In genomic region chr17:55620023-55620422, GRCh38 we compare ENCODE assay signal across 33 cellular contexts.
"Had no signal": no experiment of that assay in that cellular context is flagged by ENCODE, and none has a peak within 500 bp of the region (broad histone marks: within the 10 kb centered on the region; RNA-seq: fewer than 3 reads in every experiment).

No MANE protein-coding gene starts in this region.

- H3K36me3 ChIP-seq: ascending aorta, breast epithelium, cardiac muscle cell, colonic mucosa, esophagus muscularis mucosa, gastrocnemius medialis had no signal

- H3K9me3 ChIP-seq: ascending aorta, breast epithelium, colonic mucosa, esophagus muscularis mucosa, gastrocnemius medialis had no signal

- H3K4me3 Mint-ChIP-seq: activated CD4-positive, alpha-beta memory T cell treated with anti-CD3 and anti-CD28 coated beads for 36 hours; activated CD4-positive, alpha-beta T cell treated with anti-CD3 and anti-CD28 coated beads for 36 hours; activated CD4-positive, alpha-beta T cell treated with anti-CD3 and anti-CD28 coated beads, Interleukin-2, amount 10 ng/mL, durations not matched to agents 24 days and 14 days; activated CD8-positive, alpha-beta memory T cell treated with anti-CD3 and anti-CD28 coated beads, Interleukin-2, amount 10 ng/mL, durations not matched to agents 7 days and 5 days; activated CD8-positive, alpha-beta T cell treated with anti-CD3 and anti-CD28 coated beads, Interleukin-2, amount 10 ng/mL, durations not matched to agents 7 days and 5 days; activated naive CD4-positive, alpha-beta T cell treated with anti-CD3 and anti-CD28 coated beads, Interleukin-2, amount 10 ng/mL, durations not matched to agents 7 days and 5 days; activated naive CD8-positive, alpha-beta T cell treated with anti-CD3 and anti-CD28 coated beads, Interleukin-2, amount 10 ng/mL, durations not matched to agents 7 days and 5 days; activated T-helper 1 cell treated with anti-CD3 and anti-CD28 coated beads, Interleukin-12 subunit alpha, Interleukin-12 subunit beta, Interleukin-2, Interleukin-4 antibody, amounts not matched to agents 30 ng/mL and 10 ng/mL and 1 ng/mL, durations not matched to agents 14 hours and 24 hours and 36 hours; brain; T-cell; T-helper 1 cell treated with Interleukin-12 subunit alpha and Interleukin-12 subunit beta and Interleukin-4 antibody, amounts not matched to agents 30 μg/mL and 1 μg/mL, for 36 hours; T-helper 2 cell treated with Interferon-gamma antibody and Interleukin-4, amounts not matched to agents 5 μg/mL and 100 μg/mL, for 36 hours had no signal

- H3K9me3 Mint-ChIP-seq: activated CD4-positive, alpha-beta memory T cell treated with anti-CD3 and anti-CD28 coated beads for 36 hours; activated CD4-positive, alpha-beta T cell treated with anti-CD3 and anti-CD28 coated beads, Interleukin-2, amount 10 ng/mL, durations not matched to agents 24 days and 14 days; activated naive CD4-positive, alpha-beta T cell treated with anti-CD3 and anti-CD28 coated beads, Interleukin-2, amount 10 ng/mL, durations not matched to agents 7 days and 5 days; activated naive CD4-positive, alpha-beta T cell treated with anti-CD3 and anti-CD28 coated beads, Interleukin-2, amount 50 U/mL, for 72 hours; activated naive CD8-positive, alpha-beta T cell treated with anti-CD3 and anti-CD28 coated beads, Interleukin-2, amount 10 ng/mL, durations not matched to agents 7 days and 5 days; activated T-helper 1 cell treated with anti-CD3 and anti-CD28 coated beads, Interleukin-12 subunit alpha, Interleukin-12 subunit beta, Interleukin-2, Interleukin-4 antibody, amounts not matched to agents 30 ng/mL and 10 ng/mL and 1 ng/mL, durations not matched to agents 14 hours and 24 hours and 36 hours; activated T-helper 2 cell treated with anti-CD3 and anti-CD28 coated beads, Interferon-gamma antibody, Interleukin-2, Interleukin-4, amounts not matched to agents 10 μg/mL and 5 μg/mL and 100 μg/mL, durations not matched to agents 14 hours and 24 hours and 36 hours; brain; T-cell; T-helper 1 cell treated with Interleukin-12 subunit alpha and Interleukin-12 subunit beta and Interleukin-4 antibody, amounts not matched to agents 30 μg/mL and 1 μg/mL, for 36 hours; T-helper 2 cell treated with Interferon-gamma antibody and Interleukin-4, amounts not matched to agents 5 μg/mL and 100 μg/mL, for 36 hours had no signal

- H3K36me3 Mint-ChIP-seq: activated CD4-positive, alpha-beta memory T cell treated with anti-CD3 and anti-CD28 coated beads for 36 hours; activated CD8-positive, alpha-beta memory T cell treated with anti-CD3 and anti-CD28 coated beads, Interleukin-2, amount 10 ng/mL, durations not matched to agents 7 days and 5 days; activated naive CD4-positive, alpha-beta T cell treated with anti-CD3 and anti-CD28 coated beads, Interleukin-2, amount 10 ng/mL, durations not matched to agents 7 days and 5 days; activated naive CD4-positive, alpha-beta T cell treated with anti-CD3 and anti-CD28 coated beads, Interleukin-2, amount 50 U/mL, for 72 hours; activated naive CD8-positive, alpha-beta T cell treated with anti-CD3 and anti-CD28 coated beads, Interleukin-2, amount 10 ng/mL, durations not matched to agents 7 days and 5 days; brain; T-cell had no signal

- H3K4me1 Mint-ChIP-seq: activated naive CD8-positive, alpha-beta T cell treated with anti-CD3 and anti-CD28 coated beads, Interleukin-2, amount 10 ng/mL, durations not matched to agents 7 days and 5 days; brain; T-cell had no signal

- H3K27ac ChIP-seq: ascending aorta, breast epithelium, cardiac muscle cell, colonic mucosa, esophagus muscularis mucosa, foreskin keratinocyte, gastrocnemius medialis had no signal

- H3K27me3 ChIP-seq: ascending aorta, breast epithelium, cardiac muscle cell, colonic mucosa, esophagus muscularis mucosa, foreskin keratinocyte, gastrocnemius medialis had no signal

- H3K4me3 ChIP-seq: ascending aorta, breast epithelium, cardiac muscle cell, colonic mucosa, esophagus muscularis mucosa, gastrocnemius medialis had no signal

- DNase-seq: activated CD4-positive, alpha-beta memory T cell treated with anti-CD3 and anti-CD28 coated beads for 36 hours; activated CD4-positive, alpha-beta T cell treated with anti-CD3 and anti-CD28 coated beads for 36 hours; activated CD4-positive, alpha-beta T cell treated with anti-CD3 and anti-CD28 coated beads, Interleukin-2, amount 10 ng/mL, durations not matched to agents 24 days and 14 days; activated CD4-positive, CD25-positive, alpha-beta regulatory T cell; activated CD4-positive, CD25-positive, alpha-beta regulatory T cell treated with anti-CD3 and anti-CD28 coated beads, Interleukin-2, amount 50 U/mL, for 72 hours; activated CD8-positive, alpha-beta memory T cell treated with anti-CD3 and anti-CD28 coated beads, Interleukin-2, amount 10 ng/mL, durations not matched to agents 7 days and 5 days; activated CD8-positive, alpha-beta memory T cell treated with anti-CD3 and anti-CD28 coated beads, Interleukin-2, amount 50 U/mL, for 4 hours; activated CD8-positive, alpha-beta T cell treated with anti-CD3 and anti-CD28 coated beads, Interleukin-2, amount 10 ng/mL, durations not matched to agents 7 days and 5 days; activated effector memory CD4-positive, alpha-beta T cell treated with anti-CD3 and anti-CD28 coated beads, Interleukin-2, amount 50 U/mL, for 16 hours; activated naive CD4-positive, alpha-beta T cell treated with anti-CD3 and anti-CD28 coated beads, Interleukin-2, amount 10 ng/mL, durations not matched to agents 7 days and 5 days; activated naive CD8-positive, alpha-beta T cell treated with anti-CD3 and anti-CD28 coated beads, Interleukin-2, amount 10 ng/mL, durations not matched to agents 7 days and 5 days; activated T-cell treated with anti-CD3 and anti-CD28 coated beads, Interleukin-2, amount 50 U/mL, for 1 hour; activated T-cell treated with anti-CD3 and anti-CD28 coated beads, Interleukin-2, amount 50 U/mL, for 48 hours; central memory CD4-positive, alpha-beta T cell; cerebellar nuclear complex; colonic mucosa; effector CD8-positive, alpha-beta T cell; erythroblast; foreskin keratinocyte; gastrocnemius medialis; SW 1271; T-cell; T1000 had no signal

- ATAC-seq: activated CD4-positive, alpha-beta T cell treated with anti-CD3 and anti-CD28 coated beads for 36 hours; activated CD8-positive, alpha-beta memory T cell treated with anti-CD3 and anti-CD28 coated beads, Interleukin-2, amount 10 ng/mL, durations not matched to agents 7 days and 5 days; activated CD8-positive, alpha-beta T cell treated with anti-CD3 and anti-CD28 coated beads, Interleukin-2, amount 10 ng/mL, durations not matched to agents 7 days and 5 days; activated naive CD4-positive, alpha-beta T cell treated with anti-CD3 and anti-CD28 coated beads, Interleukin-2, amount 50 U/mL, for 72 hours; foreskin keratinocyte; gastrocnemius medialis; T-cell had no signal

- H3K27ac Mint-ChIP-seq: activated CD4-positive, alpha-beta memory T cell treated with anti-CD3 and anti-CD28 coated beads for 36 hours; activated CD4-positive, alpha-beta T cell treated with anti-CD3 and anti-CD28 coated beads for 36 hours; activated CD4-positive, alpha-beta T cell treated with anti-CD3 and anti-CD28 coated beads, Interleukin-2, amount 10 ng/mL, durations not matched to agents 24 days and 14 days; activated CD8-positive, alpha-beta memory T cell treated with anti-CD3 and anti-CD28 coated beads, Interleukin-2, amount 10 ng/mL, durations not matched to agents 7 days and 5 days; activated CD8-positive, alpha-beta T cell treated with anti-CD3 and anti-CD28 coated beads, Interleukin-2, amount 10 ng/mL, durations not matched to agents 7 days and 5 days; activated naive CD4-positive, alpha-beta T cell treated with anti-CD3 and anti-CD28 coated beads, Interleukin-2, amount 10 ng/mL, durations not matched to agents 7 days and 5 days; activated naive CD4-positive, alpha-beta T cell treated with anti-CD3 and anti-CD28 coated beads, Interleukin-2, amount 50 U/mL, for 72 hours; activated naive CD8-positive, alpha-beta T cell treated with anti-CD3 and anti-CD28 coated beads, Interleukin-2, amount 10 ng/mL, durations not matched to agents 7 days and 5 days; activated T-helper 1 cell treated with anti-CD3 and anti-CD28 coated beads, Interleukin-12 subunit alpha, Interleukin-12 subunit beta, Interleukin-2, Interleukin-4 antibody, amounts not matched to agents 30 ng/mL and 10 ng/mL and 1 ng/mL, durations not matched to agents 14 hours and 24 hours and 36 hours; activated T-helper 2 cell treated with anti-CD3 and anti-CD28 coated beads, Interferon-gamma antibody, Interleukin-2, Interleukin-4, amounts not matched to agents 10 μg/mL and 5 μg/mL and 100 μg/mL, durations not matched to agents 14 hours and 24 hours and 36 hours; brain; T-cell; T-helper 1 cell treated with Interleukin-12 subunit alpha and Interleukin-12 subunit beta and Interleukin-4 antibody, amounts not matched to agents 30 μg/mL and 1 μg/mL, for 36 hours; T-helper 2 cell treated with Interferon-gamma antibody and Interleukin-4, amounts not matched to agents 5 μg/mL and 100 μg/mL, for 36 hours had no signal

- H3K4me1 ChIP-seq: ascending aorta, breast epithelium, colonic mucosa, esophagus muscularis mucosa, foreskin keratinocyte, gastrocnemius medialis had no signal
